8 cellular contexts compared by ENCODE assay signal in the genomic region with DNA sequence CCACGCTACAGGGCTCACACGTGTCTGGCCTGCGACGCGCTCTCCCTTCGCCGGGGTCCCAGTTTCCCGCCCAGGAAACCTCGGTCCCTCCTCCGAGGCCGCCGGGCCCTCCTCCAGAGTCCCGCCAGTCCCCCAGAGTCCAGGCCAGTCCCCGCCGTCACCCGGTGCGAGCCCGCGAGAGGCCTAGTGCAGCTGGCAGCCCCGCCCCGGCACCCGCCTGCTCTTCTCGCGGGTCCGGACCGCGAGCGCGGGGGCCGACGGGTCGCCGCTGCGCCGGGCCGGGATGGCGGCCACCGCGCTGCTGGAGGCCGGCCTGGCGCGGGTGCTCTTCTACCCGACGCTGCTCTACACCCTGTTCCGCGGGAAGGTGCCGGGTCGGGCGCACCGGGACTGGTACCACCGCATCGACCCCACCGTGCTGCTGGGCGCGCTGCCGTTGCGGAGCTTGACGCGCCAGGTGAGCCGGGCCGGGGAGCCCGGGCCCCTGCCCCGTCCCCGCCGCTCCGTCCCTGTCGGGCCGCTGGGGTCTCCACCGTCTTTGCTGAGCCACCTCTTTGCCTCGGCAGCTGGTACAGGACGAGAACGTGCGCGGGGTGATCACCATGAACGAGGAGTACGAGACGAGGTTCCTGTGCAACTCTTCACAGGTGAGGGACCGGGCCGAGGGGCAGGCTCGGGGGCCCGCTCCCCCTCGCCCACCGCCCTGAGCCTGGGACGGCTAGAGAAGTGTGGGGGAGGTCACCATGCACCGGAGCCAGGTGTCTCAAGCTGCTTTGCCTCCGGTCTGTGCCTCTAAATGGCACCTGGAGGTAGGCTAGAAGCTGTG. TPM values are rescaled to one million over a fixed set of nuclear protein-coding genes. Genes with fewer than 3 reads are reported as not detected.
DNase-seq lines count a peak whose midpoint lies in the region; ATAC-seq and TF ChIP-seq lines count a peak whose summit lies in the region.

A gene with protein sequence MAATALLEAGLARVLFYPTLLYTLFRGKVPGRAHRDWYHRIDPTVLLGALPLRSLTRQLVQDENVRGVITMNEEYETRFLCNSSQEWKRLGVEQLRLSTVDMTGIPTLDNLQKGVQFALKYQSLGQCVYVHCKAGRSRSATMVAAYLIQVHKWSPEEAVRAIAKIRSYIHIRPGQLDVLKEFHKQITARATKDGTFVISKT (plus strand): TSS at position 260 of the 826 bp plus-strand sequence. CDS start 24 bp downstream, at position 284.

- peaks cover 2% of the 10 kb centered on the region; the same call in 1 of the 3 replicates for H3K9me3 Mint-ChIP-seq in GM23338

- H3K4me1 Mint-ChIP-seq in GM23338, result peaks cover 8% of the 10 kb centered on the region

- no CpG with 5 or more reads among the region's 86 CpGs for WGBS in iPS DF 6.9 (ENCODE audit: insufficient coverage, insufficient read length)

- H3K4me2 ChIP-seq in GM23338, result peak within 1 kb of the TSS; percentile 98

- H3K79me2 ChIP-seq in GM23338 (replicated peaks; ENCODE audit: insufficient read depth), result peaks cover 38% of the 10 kb centered on the region

- H3K4me3 ChIP-seq in GM06990 (replicated peaks; ENCODE audit: low read depth, low read length) (peak within 1 kb of the TSS; percentile 97), GM23338 (peak within 1 kb of the TSS; percentile 96), iPS DF 6.9 (ENCODE audit: low read length) (peak within 1 kb of the TSS; percentile 87), skeletal muscle cell (ENCODE audit: low read depth, low read length) (peak within 1 kb of the TSS; percentile 76)

- H3K4me3 Mint-ChIP-seq in GM23338, result peak within 1 kb of the TSS; percentile 88

- peak within 1 kb of the TSS; percentile 98 for H2AFZ ChIP-seq in GM23338

- H4K20me1 ChIP-seq in GM23338 (replicated peaks; ENCODE audit: insufficient read depth), result no peaks in the 10 kb centered on the region

- peaks cover 19% of the 10 kb centered on the region for H3K36me3 Mint-ChIP-seq in GM23338 (ENCODE audit: low read depth)

- peaks cover 6% of the 10 kb centered on the region; the same call in 1 of the 2 replicates for H3K4me1 ChIP-seq in GM23338 (ENCODE audit: insufficient read depth)
- H3K4me1 ChIP-seq in iPS DF 6.9 (ENCODE audit: control insufficient read depth, insufficient read depth, low read length), result no peaks in the 10 kb centered on the region

- H3K27ac Mint-ChIP-seq in GM23338, result no peak within 1 kb of the TSS

- H3K27me3 Mint-ChIP-seq in GM23338 (ENCODE audit: insufficient read depth, low read depth, poor library complexity), result peaks cover 8% of the 10 kb centered on the region

- H3K36me3 ChIP-seq in GM06990 (ENCODE audit: control insufficient read depth, insufficient read depth, low read length) (peaks cover 5% of the 10 kb centered on the region), GM23338 (ENCODE audit: insufficient read depth) (no peaks in the 10 kb centered on the region), iPS DF 6.9 (ENCODE audit: control insufficient read depth, insufficient read depth, low read length) (0 out of 2 replicates have a peak, but pooled peaks cover 4% of the 10 kb centered on the region)

- no peaks in the 10 kb centered on the region for H3K9me2 ChIP-seq in GM23338 (ENCODE audit: insufficient read depth)

- ATAC-seq in GM23338, result peak; percentile 92

- DNase-seq in GM06990 (ENCODE audit: extremely low read depth, insufficient read length) (peak; percentile 87), GM23338 (ENCODE audit: low spot score) (peak; percentile 87), LoVo (ENCODE audit: low spot score) (peak; percentile 73), T-helper 9 cell (peak; percentile 44), astrocyte of the hippocampus (ENCODE audit: low read depth, low spot score) (peak; percentile 89), iPS DF 6.9 (ENCODE audit: low read depth, low spot score) (no peak), skeletal muscle cell (ENCODE audit: low read depth) (peak; percentile 29), middle frontal gyrus (ENCODE audit: extremely low spot score, low spot score) (no peak)

- H3K27ac ChIP-seq in GM23338 (ENCODE audit: low read depth), result no peak within 1 kb of the TSS
- H3K27ac ChIP-seq in iPS DF 6.9 (ENCODE audit: low read length), result no peak within 1 kb of the TSS

- H3K27me3 ChIP-seq in GM06990 (replicated peaks; ENCODE audit: control insufficient read depth, insufficient read depth, low read length) (no peaks in the 10 kb centered on the region), GM23338 (ENCODE audit: insufficient read depth) (no peaks in the 10 kb centered on the region), iPS DF 6.9 (ENCODE audit: control insufficient read depth, insufficient read depth, low read length) (no peaks in the 10 kb centered on the region)

- TF ChIP-seq CTCF in GM06990 (IDR thresholded peaks at IDR 0.05; ENCODE audit: insufficient read depth, low read length, poor library complexity, severe bottlenecking) (no peak), GM23338 (conservative IDR thresholded peaks at IDR 0.05; ENCODE audit: low read depth in 2 of 2) (no peak)

- 0 out of 2 replicates have a peak, but pooled peaks cover 4% of the 10 kb centered on the region for H3F3A ChIP-seq in GM23338 (replicated peaks; ENCODE audit: low read depth)

- H3K9me3 ChIP-seq in iPS DF 6.9 (ENCODE audit: control insufficient read depth, insufficient read depth, low read length), result no peaks in the 10 kb centered on the region

TF ChIP-seq in GM23338, 12 proteins besides CTCF, POLR2A, EP300 and RAD21:
- peak; percentile 57 for TF ChIP-seq POLR2AphosphoS5 (IDR thresholded peaks at IDR 0.05; ENCODE audit: low read depth)
- no peak for TF ChIP-seq JUNB (IDR thresholded peaks at IDR 0.05; ENCODE audit: unreplicated experiment)
- no peak for TF ChIP-seq STAT1 (IDR thresholded peaks at IDR 0.05; ENCODE audit: unreplicated experiment)
- TF ChIP-seq CREB1 (CRISPR knock-in tag; IDR thresholded peaks at IDR 0.05; ENCODE audit: low read depth), result peak; percentile 64; the same call in 1 of the 2 replicates
- TF ChIP-seq, protein P1, sequence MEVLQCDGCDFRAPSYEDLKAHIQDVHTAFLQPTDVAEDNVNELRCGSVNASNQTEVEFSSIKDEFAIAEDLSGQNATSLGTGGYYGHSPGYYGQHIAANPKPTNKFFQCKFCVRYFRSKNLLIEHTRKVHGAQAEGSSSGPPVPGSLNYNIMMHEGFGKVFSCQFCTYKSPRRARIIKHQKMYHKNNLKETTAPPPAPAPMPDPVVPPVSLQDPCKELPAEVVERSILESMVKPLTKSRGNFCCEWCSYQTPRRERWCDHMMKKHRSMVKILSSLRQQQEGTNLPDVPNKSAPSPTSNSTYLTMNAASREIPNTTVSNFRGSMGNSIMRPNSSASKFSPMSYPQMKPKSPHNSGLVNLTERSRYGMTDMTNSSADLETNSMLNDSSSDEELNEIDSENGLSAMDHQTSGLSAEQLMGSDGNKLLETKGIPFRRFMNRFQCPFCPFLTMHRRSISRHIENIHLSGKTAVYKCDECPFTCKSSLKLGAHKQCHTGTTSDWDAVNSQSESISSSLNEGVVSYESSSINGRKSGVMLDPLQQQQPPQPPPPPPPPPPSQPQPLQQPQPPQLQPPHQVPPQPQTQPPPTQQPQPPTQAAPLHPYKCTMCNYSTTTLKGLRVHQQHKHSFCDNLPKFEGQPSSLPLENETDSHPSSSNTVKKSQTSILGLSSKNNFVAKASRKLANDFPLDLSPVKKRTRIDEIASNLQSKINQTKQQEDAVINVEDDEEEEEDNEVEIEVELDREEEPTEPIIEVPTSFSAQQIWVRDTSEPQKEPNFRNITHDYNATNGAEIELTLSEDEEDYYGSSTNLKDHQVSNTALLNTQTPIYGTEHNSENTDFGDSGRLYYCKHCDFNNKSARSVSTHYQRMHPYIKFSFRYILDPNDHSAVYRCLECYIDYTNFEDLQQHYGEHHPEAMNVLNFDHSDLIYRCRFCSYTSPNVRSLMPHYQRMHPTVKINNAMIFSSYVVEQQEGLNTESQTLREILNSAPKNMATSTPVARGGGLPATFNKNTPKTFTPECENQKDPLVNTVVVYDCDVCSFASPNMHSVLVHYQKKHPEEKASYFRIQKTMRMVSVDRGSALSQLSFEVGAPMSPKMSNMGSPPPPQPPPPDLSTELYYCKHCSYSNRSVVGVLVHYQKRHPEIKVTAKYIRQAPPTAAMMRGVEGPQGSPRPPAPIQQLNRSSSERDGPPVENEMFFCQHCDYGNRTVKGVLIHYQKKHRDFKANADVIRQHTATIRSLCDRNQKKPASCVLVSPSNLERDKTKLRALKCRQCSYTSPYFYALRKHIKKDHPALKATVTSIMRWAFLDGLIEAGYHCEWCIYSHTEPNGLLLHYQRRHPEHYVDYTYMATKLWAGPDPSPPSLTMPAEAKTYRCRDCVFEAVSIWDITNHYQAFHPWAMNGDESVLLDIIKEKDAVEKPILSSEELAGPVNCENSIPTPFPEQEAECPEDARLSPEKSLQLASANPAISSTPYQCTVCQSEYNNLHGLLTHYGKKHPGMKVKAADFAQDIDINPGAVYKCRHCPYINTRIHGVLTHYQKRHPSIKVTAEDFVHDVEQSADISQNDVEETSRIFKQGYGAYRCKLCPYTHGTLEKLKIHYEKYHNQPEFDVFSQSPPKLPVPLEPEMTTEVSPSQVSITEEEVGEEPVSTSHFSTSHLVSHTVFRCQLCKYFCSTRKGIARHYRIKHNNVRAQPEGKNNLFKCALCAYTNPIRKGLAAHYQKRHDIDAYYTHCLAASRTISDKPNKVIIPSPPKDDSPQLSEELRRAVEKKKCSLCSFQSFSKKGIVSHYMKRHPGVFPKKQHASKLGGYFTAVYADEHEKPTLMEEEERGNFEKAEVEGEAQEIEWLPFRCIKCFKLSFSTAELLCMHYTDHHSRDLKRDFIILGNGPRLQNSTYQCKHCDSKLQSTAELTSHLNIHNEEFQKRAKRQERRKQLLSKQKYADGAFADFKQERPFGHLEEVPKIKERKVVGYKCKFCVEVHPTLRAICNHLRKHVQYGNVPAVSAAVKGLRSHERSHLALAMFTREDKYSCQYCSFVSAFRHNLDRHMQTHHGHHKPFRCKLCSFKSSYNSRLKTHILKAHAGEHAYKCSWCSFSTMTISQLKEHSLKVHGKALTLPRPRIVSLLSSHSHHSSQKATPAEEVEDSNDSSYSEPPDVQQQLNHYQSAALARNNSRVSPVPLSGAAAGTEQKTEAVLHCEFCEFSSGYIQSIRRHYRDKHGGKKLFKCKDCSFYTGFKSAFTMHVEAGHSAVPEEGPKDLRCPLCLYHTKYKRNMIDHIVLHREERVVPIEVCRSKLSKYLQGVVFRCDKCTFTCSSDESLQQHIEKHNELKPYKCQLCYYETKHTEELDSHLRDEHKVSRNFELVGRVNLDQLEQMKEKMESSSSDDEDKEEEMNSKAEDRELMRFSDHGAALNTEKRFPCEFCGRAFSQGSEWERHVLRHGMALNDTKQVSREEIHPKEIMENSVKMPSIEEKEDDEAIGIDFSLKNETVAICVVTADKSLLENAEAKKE (CRISPR knock-in tag; IDR thresholded peaks at IDR 0.05), result no peak
- TF ChIP-seq ZNF331 (CRISPR knock-in tag; IDR thresholded peaks at IDR 0.05; ENCODE audit: low read depth), result no peak
- TF ChIP-seq NANOG (IDR thresholded peaks at IDR 0.05; ENCODE audit: borderline replicate concordance), result no peak
- TF ChIP-seq EZH2phosphoT487 (IDR thresholded peaks at IDR 0.05; ENCODE audit: unreplicated experiment), result no peak

RNA-seq across cellular contexts. Expression of the gene that starts here (rescaled TPM):
- total RNA-seq in GM23338 (2014; rRNA removed; shearing (Covaris generic)), result 87.0 and 109 TPM in 2 replicates
- polyA plus RNA-seq in GM23338 (2016; fragmentation: Nextera tagmentation; extraction: Ambion mirVana), result 106 and 109 TPM in 2 replicates

Comparison
In these comparisons a context has a peak if more than half of its experiments do, and no peak if none do; other contexts are left out.
1. DNase-seq: peak in GM06990 (single experiment), GM23338 (single experiment), LoVo (single experiment), T-helper 9 cell (single experiment), astrocyte of the hippocampus (single experiment) and skeletal muscle cell (single experiment); none in iPS DF 6.9 (single experiment) and middle frontal gyrus (single experiment).
2. Peak in every context shown above with its lines, with median percentiles within 50 percentile points of each other: H3K4me3 ChIP-seq.